In the genomic region with DNA sequence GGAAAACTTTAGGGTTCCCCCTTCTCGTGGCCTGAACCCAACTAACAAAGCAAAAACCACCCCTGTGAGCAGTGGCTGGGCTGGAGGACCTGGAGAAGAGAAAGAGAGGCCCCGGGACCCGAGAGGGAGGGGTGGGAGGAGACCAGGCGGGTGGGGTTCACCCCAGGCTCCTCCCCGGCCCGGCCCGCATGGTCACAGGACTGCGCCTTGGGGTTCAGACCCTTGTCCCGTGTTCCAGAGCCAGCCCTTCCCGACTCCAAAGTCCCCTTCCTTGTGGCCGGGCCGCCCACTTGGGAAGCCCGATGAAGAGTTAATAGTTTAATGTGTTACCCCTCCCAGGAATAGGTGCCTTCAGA, we compare ENCODE assay signal across 11 cellular contexts. TPM values are rescaled to one million over a fixed set of nuclear protein-coding genes. Genes with fewer than 3 reads are reported as not detected.
DNase-seq lines count a peak whose midpoint lies in the region; ATAC-seq and TF ChIP-seq lines count a peak whose summit lies in the region.
"Had no signal": no experiment of that assay in that cellular context is flagged by ENCODE, and none has a peak within 500 bp of the region (broad histone marks: within the 10 kb centered on the region; RNA-seq: fewer than 3 reads in every experiment).

No MANE protein-coding gene starts in this region.

- H3K4me3 ChIP-seq in effector memory CD4-positive, alpha-beta T cell (ENCODE audit: insufficient read depth, low read depth, low read length, poor library complexity, severe bottlenecking): peak overlapping the region; percentile 68
- H3K4me3 ChIP-seq in mucosa of descending colon: peak overlapping the region; percentile 63

- ATAC-seq in mucosa of descending colon: peak; percentile 90
- ATAC-seq in HG02759 (IDR thresholded peaks at IDR 0.05; ENCODE audit: unreplicated experiment): no peak
- ATAC-seq in GM18505 (IDR thresholded peaks at IDR 0.05; ENCODE audit: unreplicated experiment): no peak

- DNase-seq in HPDE6-E6E7 (ENCODE audit: extremely low spot score): peak; percentile 77
- DNase-seq in effector memory CD4-positive, alpha-beta T cell: no peak
- peak; percentile 87 to 91 (median 91) for DNase-seq in mucosa of descending colon
- no peak for DNase-seq in activated effector memory CD4-positive, alpha-beta T cell treated with anti-CD3 and anti-CD28 coated beads, Interleukin-2, amount 50 U/mL, for 16 hours
- no peak for DNase-seq in substantia nigra (lab: John Stamatoyannopoulos, UW)
- DNase-seq: DMS 273 treated with DMSO at 0.1 percent for 48 hours, HCEC 1CT, NCI-H2171 treated with DMSO at 0.1 percent for 48 hours had no signal

- TF ChIP-seq POLR2A in GM18505 (IDR thresholded peaks at IDR 0.05; ENCODE audit: borderline replicate concordance, extremely low read depth, insufficient read depth, insufficient read length): no peak

- peaks cover 18% of the 10 kb centered on the region for H3K4me1 ChIP-seq in effector memory CD4-positive, alpha-beta T cell (ENCODE audit: control insufficient read depth, insufficient read depth, low read length, poor library complexity, severe bottlenecking)
- H3K4me1 ChIP-seq in mucosa of descending colon (ENCODE audit: low read depth): peaks cover 8% of the 10 kb centered on the region

- H3K27ac ChIP-seq in 22Rv1: peak overlapping the region; percentile 62
- H3K27ac ChIP-seq in effector memory CD4-positive, alpha-beta T cell (ENCODE audit: insufficient read depth, low read length, poor library complexity, severe bottlenecking): no peak overlapping the region
- no peak overlapping the region for H3K27ac ChIP-seq in substantia nigra (ENCODE audit: low read depth, low read length, poor library complexity, severe bottlenecking)

- TF ChIP-seq CTCF in 22Rv1 (IDR thresholded peaks at IDR 0.05) (no peak), mucosa of descending colon (IDR thresholded peaks at IDR 0.05) (no peak)

- H3K9me3 ChIP-seq in effector memory CD4-positive, alpha-beta T cell (ENCODE audit: control insufficient read depth, low read length): no peaks in the 10 kb centered on the region
- H3K9me3 ChIP-seq in mucosa of descending colon: no peaks in the 10 kb centered on the region

- H3K36me3 ChIP-seq in effector memory CD4-positive, alpha-beta T cell (ENCODE audit: control insufficient read depth, insufficient read depth, low read length): no peaks in the 10 kb centered on the region
- H3K36me3 ChIP-seq in mucosa of descending colon (ENCODE audit: low read depth): no peaks in the 10 kb centered on the region

- H3K27me3 ChIP-seq in effector memory CD4-positive, alpha-beta T cell (replicated peaks; ENCODE audit: control insufficient read depth, insufficient read depth, low read length, poor library complexity, severe bottlenecking): peaks cover 22% of the 10 kb centered on the region

- intact Hi-C loops in mucosa of descending colon (cut with DNase I, micrococcal nuclease): no loop called here

RNA-seq across cellular contexts. Expression of gene MARVELD3, which starts 0.9 kb away (rescaled TPM):
- 100 to 1,000 TPM in 1 of 3 donors, 10 to 100 TPM in 2; 46.9 to 108 (median 85.8) TPM for total RNA-seq in mucosa of descending colon

RNA-seq across cellular contexts. Expression of gene TAT, which starts 49.9 kb away (rescaled TPM):
- 1 to 10 TPM in 1 of 3 donors, under 1 TPM in 2; 0.51 to 1.9 (median 0.72) TPM for total RNA-seq in mucosa of descending colon

Comparison
In these comparisons a context has a peak if more than half of its experiments do, and no peak if none do; other contexts are left out.
1. DNase-seq: peak in HPDE6-E6E7 (single experiment) and mucosa of descending colon (3 of 3); none in effector memory CD4-positive, alpha-beta T cell (0 of 3), activated effector memory CD4-positive, alpha-beta T cell treated with anti-CD3 and anti-CD28 coated beads, Interleukin-2, amount 50 U/mL, for 16 hours (single experiment) and substantia nigra (0 of 49).